ENCODE assay signal across 22 cellular contexts in the genomic region with DNA sequence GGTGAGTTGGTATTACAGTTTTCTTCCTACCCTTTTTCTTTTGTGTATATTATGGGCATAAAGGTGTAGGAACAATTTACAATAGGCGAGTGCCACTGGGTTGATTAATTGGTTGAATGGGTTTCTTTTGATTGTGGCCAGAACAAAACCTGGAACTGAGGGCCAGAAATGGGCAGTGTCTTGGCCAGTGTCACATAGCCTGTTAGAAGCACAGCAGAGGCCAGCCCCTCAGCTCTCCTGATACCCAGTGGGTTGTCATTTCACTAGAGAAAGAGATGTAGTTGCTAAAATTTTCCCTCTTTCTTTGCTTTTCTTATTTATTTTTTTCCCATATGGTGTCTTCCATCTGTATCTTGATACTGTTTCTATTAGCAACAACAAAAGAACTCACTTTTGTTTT. TPM values are rescaled to one million over a fixed set of nuclear protein-coding genes. Genes with fewer than 3 reads are reported as not detected.
DNase-seq lines count a peak whose midpoint lies in the region; ATAC-seq and TF ChIP-seq lines count a peak whose summit lies in the region.
"Had no signal": no experiment of that assay in that cellular context is flagged by ENCODE, and none has a peak within 500 bp of the region (broad histone marks: within the 10 kb centered on the region; RNA-seq: fewer than 3 reads in every experiment).

No MANE protein-coding gene starts in this region.

- no CpG with 5 or more reads among the region's 1 CpG for WGBS in H9 (ENCODE audit: extremely low coverage, insufficient read length, low lambda C conversion rate)
- WGBS in neuronal stem cell (ENCODE audit: extremely low coverage in 2 of 2, insufficient read length in 2 of 2, insufficient replicate concordance in 1 of 2), 2 donors, result no CpG with 5 or more reads among the region's 1 CpG
- 86% methylated on average over 1 of the region's 1 CpG for WGBS in mammary epithelial cell (ENCODE audit: low coverage, missing lambda C conversion rate)
- 84 to 89% (median 87%) methylated on average over 1 of the region's 1 CpG for WGBS in ovary, 3 donors

- H3K79me2 ChIP-seq in H9 (ENCODE audit: insufficient read depth, low read length) (no peaks in the 10 kb centered on the region), mammary epithelial cell (ENCODE audit: insufficient read depth, low read length) (no peaks in the 10 kb centered on the region)

- no peak overlapping the region for H4K5ac ChIP-seq in H9 (ENCODE audit: insufficient read length, low read depth, low read length)

- no peak for TF ChIP-seq POLR2A in ovary (IDR thresholded peaks at IDR 0.05)

- dilution Hi-C loops in mammary epithelial cell (cut with HindIII; ENCODE audit: low sequenced_read_pairs), result no loop called here

- no peak overlapping the region for H2BK15ac ChIP-seq in H9 (ENCODE audit: low read depth, low read length)
- H2BK15ac ChIP-seq in neuronal stem cell (ENCODE audit: low read length), result no peak overlapping the region

- H3K4me1 ChIP-seq in H9 (ENCODE audit: insufficient read depth, low read length) (no peaks in the 10 kb centered on the region), neuronal stem cell (ENCODE audit: control insufficient read depth in 2 of 2, insufficient read depth in 1 of 2, low read depth in 1 of 2, low read length in 2 of 2) (peaks cover 0 to 2% of the 10 kb centered on the region in 2 donors), mammary epithelial cell (ENCODE audit: insufficient read depth, low read length) (no peaks in the 10 kb centered on the region), ovary (ENCODE audit: insufficient read depth) (no peaks in the 10 kb centered on the region)
- H3K4me1 ChIP-seq: stomach had no signal

- no TSS peak for BruUV-seq in mammary epithelial cell (replicated peaks; lab: Mats Ljungman, UMichigan)

- no peak overlapping the region for H2BK12ac ChIP-seq in H9 (ENCODE audit: insufficient read length, low read depth, low read length)
- no peak overlapping the region for H2BK12ac ChIP-seq in neuronal stem cell (ENCODE audit: low read length)

- H3K27me3 Mint-ChIP-seq in nephron (ENCODE audit: low read depth) (no peaks in the 10 kb centered on the region), H9 (ENCODE audit: low read depth) (no peaks in the 10 kb centered on the region; the same call in none of the 2 replicates)
- H3K27me3 Mint-ChIP-seq: activated naive CD4-positive, alpha-beta T cell treated with anti-CD3 and anti-CD28 coated beads, Interleukin-2, amount 10 ng/mL, durations not matched to agents 7 days and 5 days; progenitor cell of endocrine pancreas had no signal

- ATAC-seq in GM19035 (IDR thresholded peaks at IDR 0.05; ENCODE audit: unreplicated experiment) (peak; percentile 30), GM21825 (IDR thresholded peaks at IDR 0.05; ENCODE audit: unreplicated experiment) (peak; percentile 26), HG03354 (IDR thresholded peaks at IDR 0.05; ENCODE audit: poor library complexity, severe bottlenecking, unreplicated experiment) (peak; percentile 46)
- ATAC-seq: left lobe of liver had no signal

- H3K27me3 ChIP-seq in H9 (ENCODE audit: insufficient read depth, low read length) (no peaks in the 10 kb centered on the region), neuronal stem cell (ENCODE audit: control insufficient read depth in 3 of 3, insufficient read depth in 3 of 3, low read depth in 1 of 3, low read length in 3 of 3) (no peaks in the 10 kb centered on the region), mammary epithelial cell (ENCODE audit: insufficient read depth, low read length) (no peaks in the 10 kb centered on the region), ovary (no peaks in the 10 kb centered on the region)
- H3K27me3 ChIP-seq: BLaER1, stomach had no signal

- H3K9me3 ChIP-seq in H9 (ENCODE audit: control insufficient read depth, low read depth, low read length), result no peaks in the 10 kb centered on the region
- H3K9me3 ChIP-seq in neuronal stem cell (replicated peaks in 1 of 2; ENCODE audit: control insufficient read depth in 2 of 2, insufficient read depth in 1 of 2, low read depth in 1 of 2, low read length in 2 of 2), result no peaks in the 10 kb centered on the region
- no peaks in the 10 kb centered on the region for H3K9me3 ChIP-seq in mammary epithelial cell (replicated peaks; ENCODE audit: insufficient read depth, low read length)
- H3K9me3 ChIP-seq in ovary, result no peaks in the 10 kb centered on the region
- H3K9me3 ChIP-seq: BLaER1, stomach had no signal

- H3K9me3 Mint-ChIP-seq in nephron (no peaks in the 10 kb centered on the region), H9 (peaks cover 0 to 2% of the 10 kb centered on the region in 2 experiments; a peak in 2 of 5 replicates)
- H3K9me3 Mint-ChIP-seq: activated naive CD4-positive, alpha-beta T cell treated with anti-CD3 and anti-CD28 coated beads, Interleukin-2, amount 10 ng/mL, durations not matched to agents 7 days and 5 days; T-helper 2 cell treated with Interferon-gamma antibody and Interleukin-4, amounts not matched to agents 5 μg/mL and 100 μg/mL, for 36 hours had no signal

- no peak overlapping the region for H2BK20ac ChIP-seq in H9 (ENCODE audit: low read depth, low read length, poor library complexity, severe bottlenecking)

- no peak overlapping the region for H3K4me2 ChIP-seq in H9 (ENCODE audit: insufficient read depth, insufficient read length, low read length)
- H3K4me2 ChIP-seq in neuronal stem cell (ENCODE audit: insufficient read depth, low read length, poor library complexity, severe bottlenecking), result no peak overlapping the region
- H3K4me2 ChIP-seq in mammary epithelial cell (ENCODE audit: insufficient read depth, low read depth, low read length), result no peak overlapping the region

- H3K9ac ChIP-seq in H9 (ENCODE audit: extremely low read depth, insufficient read length, low read length) (no peak overlapping the region), neuronal stem cell (ENCODE audit: low read depth, low read length, poor library complexity) (no peak overlapping the region), mammary epithelial cell (ENCODE audit: insufficient read depth, low read length) (no peak overlapping the region)
- H3K9ac ChIP-seq: BLaER1 had no signal

- H3K18ac ChIP-seq in H9 (ENCODE audit: insufficient read length, low read depth, low read length) (no peak overlapping the region), neuronal stem cell (ENCODE audit: low read length) (no peak overlapping the region)

- no peak overlapping the region for H3T11ph ChIP-seq in H9 (ENCODE audit: low read length)

- no peak overlapping the region for H3K27ac ChIP-seq in H9 (ENCODE audit: insufficient read length, low read depth, low read length)
- H3K27ac ChIP-seq in neuronal stem cell (replicated peaks; ENCODE audit: low read length), result no peak overlapping the region
- no peak overlapping the region for H3K27ac ChIP-seq in mammary epithelial cell (ENCODE audit: insufficient read depth, low read depth, low read length)
- H3K27ac ChIP-seq in ovary, result no peak overlapping the region
- H3K27ac ChIP-seq: BLaER1, stomach had no signal

- intact Hi-C loops in mammary epithelial cell (cut with micrococcal nuclease), result no loop called here
- intact Hi-C loops in ovary (cut with DNase I), result no loop called here

- no peaks in the 10 kb centered on the region for H3K36me3 ChIP-seq in neuronal stem cell (replicated peaks in 1 of 2; ENCODE audit: control insufficient read depth in 2 of 2, insufficient read depth in 2 of 2, low read length in 2 of 2)
- H3K36me3 ChIP-seq in mammary epithelial cell (ENCODE audit: insufficient read depth, low read length), result no peaks in the 10 kb centered on the region
- H3K36me3 ChIP-seq in ovary, result no peaks in the 10 kb centered on the region
- H3K36me3 ChIP-seq: BLaER1, stomach had no signal

- in situ Hi-C loops in mammary epithelial cell (cut with MboI; ENCODE audit: low sequenced_read_pairs in 2 of 2), result no loop called here

- H2BK120ac ChIP-seq in H9 (ENCODE audit: low read depth, low read length, poor library complexity, severe bottlenecking) (no peak overlapping the region), neuronal stem cell (ENCODE audit: low read depth, low read length) (no peak overlapping the region)

- TF ChIP-seq EP300 in ovary (IDR thresholded peaks at IDR 0.05), result no peak

- H3K4me3 ChIP-seq in neuronal stem cell (ENCODE audit: low read length in 2 of 2), result no peak overlapping the region
- no peak overlapping the region for H3K4me3 ChIP-seq in mammary epithelial cell (replicated peaks in 1 of 3; ENCODE audit: insufficient read depth in 1 of 3, low read depth in 2 of 3, low read length in 3 of 3)
- no peak overlapping the region for H3K4me3 ChIP-seq in ovary
- H3K4me3 ChIP-seq: BLaER1, stomach had no signal

- TF ChIP-seq CTCF in nephron (IDR thresholded peaks at IDR 0.05; ENCODE audit: unreplicated experiment in 3 of 3) (no peak), H9 (conservative IDR thresholded peaks at IDR 0.05) (no peak), mammary epithelial cell (conservative IDR thresholded peaks at IDR 0.05 in 1 of 2, IDR thresholded peaks at IDR 0.05 in 1 of 2; ENCODE audit: extremely low read depth in 1 of 2, insufficient read depth in 1 of 2, low read depth in 1 of 2, low read length in 2 of 2) (no peak), ovary (IDR thresholded peaks at IDR 0.05) (no peak)

- H3K4me3 Mint-ChIP-seq in nephron (no peak overlapping the region), H9 (no peak overlapping the region)
- H3K4me3 Mint-ChIP-seq: activated naive CD4-positive, alpha-beta T cell treated with anti-CD3 and anti-CD28 coated beads, Interleukin-2, amount 10 ng/mL, durations not matched to agents 7 days and 5 days; T-helper 2 cell treated with Interferon-gamma antibody and Interleukin-4, amounts not matched to agents 5 μg/mL and 100 μg/mL, for 36 hours had no signal

- H2BK5ac ChIP-seq in H9 (ENCODE audit: insufficient read length, low read length), result no peak overlapping the region
- no peak overlapping the region for H2BK5ac ChIP-seq in neuronal stem cell (ENCODE audit: low read length)

- no peak overlapping the region for H3K56ac ChIP-seq in H9 (ENCODE audit: insufficient read length, low read depth, low read length)

- H3K27ac Mint-ChIP-seq in nephron, result peak overlapping the region; percentile 14 to 27 (median 20)
- H3K27ac Mint-ChIP-seq in H9, result no peak overlapping the region
- H3K27ac Mint-ChIP-seq: activated naive CD4-positive, alpha-beta T cell treated with anti-CD3 and anti-CD28 coated beads, Interleukin-2, amount 10 ng/mL, durations not matched to agents 7 days and 5 days; progenitor cell of endocrine pancreas; T-helper 2 cell treated with Interferon-gamma antibody and Interleukin-4, amounts not matched to agents 5 μg/mL and 100 μg/mL, for 36 hours had no signal

- H4K8ac ChIP-seq in H9 (replicated peaks; ENCODE audit: insufficient read length, low read depth, low read length), result no peak overlapping the region
- H4K8ac ChIP-seq in neuronal stem cell (ENCODE audit: low read depth, low read length), result no peak overlapping the region

- no peak for DNase-seq in H9
- DNase-seq in neuronal stem cell (ENCODE audit: low spot score), result no peak
- no peak for DNase-seq in mammary epithelial cell
- no peak for DNase-seq in ovary
- DNase-seq: activated CD4-positive, alpha-beta T cell treated with anti-CD3 and anti-CD28 coated beads for 1 hour; activated CD8-positive, alpha-beta memory T cell treated with anti-CD3 and anti-CD28 coated beads, Interleukin-2, amount 50 U/mL, for 48 hours; activated naive CD4-positive, alpha-beta T cell treated with anti-CD3 and anti-CD28 coated beads, Interleukin-2, amount 10 ng/mL, durations not matched to agents 7 days and 5 days; dermis blood vessel endothelial cell; DMS153; IMR-90; MV-4-11; NCI-H2107; NCI-H748 treated with DMSO at 0.1 percent for 48 hours; stomach had no signal

- H3K79me1 ChIP-seq in H9 (ENCODE audit: insufficient read depth, low read depth, low read length, poor library complexity, severe bottlenecking) (no peaks in the 10 kb centered on the region), neuronal stem cell (ENCODE audit: low read depth, low read length) (no peaks in the 10 kb centered on the region)

- H3K4ac ChIP-seq in H9 (ENCODE audit: low read depth, low read length), result no peak overlapping the region
- H3K4ac ChIP-seq in neuronal stem cell (ENCODE audit: low read length), result no peak overlapping the region

- H2AFZ ChIP-seq in H9 (ENCODE audit: low read length) (no peak overlapping the region), neuronal stem cell (ENCODE audit: low read length) (no peak overlapping the region), mammary epithelial cell (ENCODE audit: low read depth, low read length) (no peak overlapping the region)

- H3K23me2 ChIP-seq in H9 (ENCODE audit: insufficient read length, low read depth, low read length, poor library complexity, severe bottlenecking), result no peaks in the 10 kb centered on the region

- H3K4me1 Mint-ChIP-seq in nephron (peaks cover 38% of the 10 kb centered on the region), H9 (peaks cover 3 to 5% of the 10 kb centered on the region in 2 experiments; a peak in 2 of 4 replicates)
- H3K4me1 Mint-ChIP-seq: activated naive CD4-positive, alpha-beta T cell treated with anti-CD3 and anti-CD28 coated beads, Interleukin-2, amount 10 ng/mL, durations not matched to agents 7 days and 5 days had no signal

- H3K14ac ChIP-seq in H9 (ENCODE audit: insufficient read depth, low read length), result no peak overlapping the region
- H3K14ac ChIP-seq in neuronal stem cell (ENCODE audit: low read length), result no peak overlapping the region

- H4K20me1 ChIP-seq in H9 (ENCODE audit: control insufficient read depth, insufficient read depth, insufficient read length) (no peaks in the 10 kb centered on the region), mammary epithelial cell (ENCODE audit: insufficient read depth, low read length) (no peaks in the 10 kb centered on the region)
- H4K20me1 ChIP-seq: BLaER1 had no signal

- H3K23ac ChIP-seq in H9 (ENCODE audit: insufficient read length, low read depth, low read length) (no peak overlapping the region), neuronal stem cell (ENCODE audit: low read depth, low read length, poor library complexity) (no peak overlapping the region)

- H4K91ac ChIP-seq in H9 (ENCODE audit: insufficient read length, low read depth, low read length), result no peak overlapping the region
- H4K91ac ChIP-seq in neuronal stem cell (ENCODE audit: low read depth, low read length, poor library complexity), result no peak overlapping the region

- no peak overlapping the region for H2AK5ac ChIP-seq in H9 (ENCODE audit: insufficient read length, low read length)
- no peak overlapping the region for H2AK5ac ChIP-seq in neuronal stem cell (ENCODE audit: low read depth, low read length)

- CTCF ChIA-PET in mammary epithelial cell (lab: Charles Lee; ENCODE audit: low non-redundant PET), result no interaction called here

- no peaks in the 10 kb centered on the region for H3K36me3 Mint-ChIP-seq in nephron (ENCODE audit: low read depth)
- H3K36me3 Mint-ChIP-seq in H9 (ENCODE audit: insufficient read depth in 1 of 3, low read depth in 3 of 3), result peaks cover 0 to 2% (median 2%) of the 10 kb centered on the region in 3 experiments; a peak in 4 of 7 replicates
- H3K36me3 Mint-ChIP-seq: activated naive CD4-positive, alpha-beta T cell treated with anti-CD3 and anti-CD28 coated beads, Interleukin-2, amount 10 ng/mL, durations not matched to agents 7 days and 5 days had no signal

RNA-seq across cellular contexts. Expression of a gene that starts 38.8 kb away (rescaled TPM):
- total RNA-seq in H9 (2021), result 335 and 354 TPM in 2 replicates
- polyA plus RNA-seq in neuronal stem cell (2013, experiment 1 of 2), result 42.9 TPM
- 45.0 TPM for polyA plus RNA-seq in neuronal stem cell (2013, experiment 2 of 2)
- total RNA-seq in mammary epithelial cell, result 1 to 10 TPM; 1.2 to 7.7 TPM
- 0.53 TPM for polyA plus RNA-seq in mammary epithelial cell
- polyA minus RNA-seq in mammary epithelial cell, result 36.2 TPM
- total RNA-seq in ovary, result 10 to 100 TPM in 5 of 7 donors, 1 to 10 TPM in 2; 5.7 to 57.1 (median 31.0) TPM
- polyA plus RNA-seq in ovary, result 10 to 100 TPM in 1 of 2 donors, 1 to 10 TPM in 1; 7.5 to 26.3 TPM

Comparison
In these comparisons a context has a peak if more than half of its experiments do, and no peak if none do; other contexts are left out.
1. H3K27ac Mint-ChIP-seq: peak in nephron (3 of 3); none in H9 (0 of 3).
2. Peak in every context shown above with its lines, with median percentiles within 50 percentile points of each other: ATAC-seq.